Comparison of ENCODE assay signal across 8 cellular contexts in the genomic region with DNA sequence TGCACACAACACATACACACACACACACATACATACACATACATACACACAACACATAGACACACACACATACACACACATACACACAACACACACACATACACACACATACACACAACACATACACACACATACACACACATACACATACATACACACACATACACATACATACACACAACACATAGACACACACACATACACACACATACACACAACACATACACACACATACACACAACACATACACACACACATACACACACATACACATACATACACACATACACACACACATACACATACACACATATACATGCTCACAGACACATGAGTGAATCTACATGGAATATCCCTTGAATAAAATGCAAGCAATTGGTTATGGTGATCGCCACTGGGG.
A peak's percentile ranks its signal among the peaks of the same experiment; 100 is the strongest.
DNase-seq lines count a peak whose midpoint lies in the region; ATAC-seq, FAIRE-seq and TF ChIP-seq lines count a peak whose summit lies in the region.
"Not testable (repeated sequence)": the region's sequence is repeated elsewhere in the genome, so short reads cannot be mapped to it uniquely, and the experiment has no call there.

No MANE protein-coding gene starts in this region.

- not testable (repeated sequence) for H3K4me2 ChIP-seq in IMR-90 (ENCODE audit: low read depth, low read length); GM12878 (ENCODE audit: control insufficient read depth, insufficient read depth); H1 (ENCODE audit: insufficient read depth in 1 of 2, low read depth in 2 of 2, low read length in 2 of 2); HepG2 (ENCODE audit: low read depth, low read length)

- not testable (repeated sequence) for H3K14ac ChIP-seq in IMR-90 (replicated peaks; ENCODE audit: low read depth, low read length); H1 (ENCODE audit: insufficient read length)

- not testable (repeated sequence) for BruUV-seq in IMR-90 (replicated peaks; lab: Mats Ljungman, UMichigan); GM12878 (replicated peaks; lab: Mats Ljungman, UMichigan); HepG2 (replicated peaks; lab: Mats Ljungman, UMichigan)

- not testable (repeated sequence) for H3K36me3 ChIP-seq in HEK293 (ENCODE audit: control insufficient read depth in 2 of 2, insufficient read depth in 1 of 2, low read length in 2 of 2); IMR-90 (ENCODE audit: control insufficient read depth, insufficient read depth, low read length); GM12878 (ENCODE audit: control insufficient read depth in 2 of 2, insufficient read depth in 2 of 2, low read length in 1 of 2); H1 (ENCODE audit: control insufficient read depth in 2 of 4, insufficient read depth in 4 of 4, low read length in 3 of 4); HepG2 (replicated peaks in 1 of 2; ENCODE audit: control insufficient read depth in 1 of 2, insufficient read depth in 2 of 2, low read length in 2 of 2)

- not testable (repeated sequence) for H3K27me3 ChIP-seq in IMR-90 (ENCODE audit: control insufficient read depth, insufficient read depth, low read length); GM12878 (replicated peaks in 1 of 2; ENCODE audit: control insufficient read depth in 2 of 2, insufficient read depth in 2 of 2, low read length in 1 of 2); H1 (replicated peaks in 1 of 4; ENCODE audit: control insufficient read depth in 3 of 4, extremely low read depth in 1 of 4, insufficient read depth in 3 of 4, low read length in 3 of 4); HepG2 (ENCODE audit: control insufficient read depth in 1 of 2, insufficient read depth in 2 of 2, low read length in 2 of 2)

- H3K79me1 ChIP-seq in IMR-90 (ENCODE audit: low read depth in 1 of 2, low read length in 2 of 2); H1 (ENCODE audit: low read depth, low read length): not testable (repeated sequence)

- no CpG with 5 or more reads among the region's 1 CpG for WGBS in IMR-90 (ENCODE audit: extremely low coverage in 2 of 2, insufficient read length in 1 of 2), 2 experiments
- WGBS in GM12878 (ENCODE audit: insufficient coverage, insufficient replicate concordance, low lambda C conversion rate, missing lambda C conversion rate), result 67% methylated on average over 1 of the region's 1 CpG
- WGBS in H1 (ENCODE audit: extremely low coverage in 1 of 2, insufficient coverage in 1 of 2, insufficient read length in 1 of 2, insufficient replicate concordance in 2 of 2, low coverage in 1 of 2, low lambda C conversion rate in 2 of 2, missing lambda C conversion rate in 1 of 2), 2 experiments, result 47% methylated on average over 1 of the region's 1 CpG; no CpG with 5 or more reads in 1 of the 2 experiments
- 0% methylated on average over 1 of the region's 1 CpG for WGBS in HepG2 (ENCODE audit: low lambda C conversion rate)

- H3K9me3 ChIP-seq in HEK293 (ENCODE audit: control insufficient read depth, insufficient read depth, low read depth, low read length); IMR-90 (ENCODE audit: control insufficient read depth, insufficient read depth, low read length); GM12878 (replicated peaks; ENCODE audit: control insufficient read depth, insufficient read depth, low read length); H1 (ENCODE audit: insufficient read depth in 2 of 2, low read depth in 1 of 2, low read length in 1 of 2); HepG2 (ENCODE audit: low read length): not testable (repeated sequence)

- dilution Hi-C loops in IMR-90 (cut with HindIII; ENCODE audit: low sequenced_read_pairs, unreplicated experiment), result not testable (repeated sequence)

- CTCF ChIA-PET in HEK293 (lab: Yijun Ruan, JAX); IMR-90 (lab: Yijun Ruan, JAX); GM12878 (lab: Yijun Ruan, JAX); HepG2 (lab: Yijun Ruan, JAX; ENCODE audit: low intra/inter-chr PET ratio, low total read pairs): not testable (repeated sequence)
- CTCF ChIA-PET in H1 (lab: Charles Lee; ENCODE audit: partially characterized antibody), result interaction anchor here (1.2 to 1.4 kb wide), 2 partner anchors 20 to 26 kb away, joined by 3 read pairs; no protein-coding TSS in a partner anchor

- TF ChIP-seq POLR2A in GM12892 (IDR thresholded peaks at IDR 0.05; ENCODE audit: low read depth, low read length); IMR-90 (IDR thresholded peaks at IDR 0.05; ENCODE audit: low read depth, low read length); GM12878 (IDR thresholded peaks at IDR 0.05; ENCODE audit: low read depth, low read length); H1 (IDR thresholded peaks at IDR 0.05; ENCODE audit: control extremely low read depth in 1 of 2, low read depth in 2 of 2, low read length in 2 of 2); HepG2 (IDR thresholded peaks at IDR 0.05; ENCODE audit: insufficient read depth in 1 of 2, low read depth in 2 of 2, low read length in 2 of 2): not testable (repeated sequence)

- H3K9me1 ChIP-seq in IMR-90 (ENCODE audit: insufficient read depth, low read length), result not testable (repeated sequence)

- POLR2A ChIA-PET in HEK293 (lab: Yijun Ruan, JAX); IMR-90 (lab: Charles Lee; ENCODE audit: unreplicated experiment); GM12878 (lab: Charles Lee); H1 (lab: Charles Lee; ENCODE audit: partially characterized antibody); HepG2 (lab: Yijun Ruan, JAX): not testable (repeated sequence)

- not testable (repeated sequence) for H3K23me2 ChIP-seq in H1 (ENCODE audit: low read depth, low read length)

- peak overlapping the region; percentile 82 for H2BK5ac ChIP-seq in IMR-90 (ENCODE audit: low read depth, low read length, poor library complexity, severe bottlenecking)
- H2BK5ac ChIP-seq in H1 (ENCODE audit: low read depth, low read length), result not testable (repeated sequence)

- in situ Hi-C loops in IMR-90 (cut with MboI; ENCODE audit: low sequenced_read_pairs); GM12878 (cut with MboI); HepG2 (cut with HindIII; ENCODE audit: extremely low pct_ligation_motif_present, low pct_unique_long_range_greater_than_20kb): not testable (repeated sequence)

- H2BK12ac ChIP-seq in H1 (ENCODE audit: low read depth, low read length), result not testable (repeated sequence)

- H4K5ac ChIP-seq in IMR-90 (ENCODE audit: low read depth, low read length); H1 (ENCODE audit: insufficient read length, low read depth, low read length): not testable (repeated sequence)

- H3K56ac ChIP-seq in IMR-90 (ENCODE audit: extremely low read depth, insufficient read depth, low read length), result not testable (repeated sequence)
- peak overlapping the region; percentile 98 for H3K56ac ChIP-seq in H1 (replicated peaks; ENCODE audit: insufficient read length, low read depth, low read length)

- not testable (repeated sequence) for H4K8ac ChIP-seq in IMR-90 (ENCODE audit: low read depth in 2 of 2, low read length in 2 of 2); H1 (ENCODE audit: extremely low read depth, insufficient read depth, low read length)

- H3K27ac ChIP-seq in HEK293 (ENCODE audit: extremely low read depth, low read depth, low read length); IMR-90 (ENCODE audit: insufficient read depth, low read length); GM12878 (ENCODE audit: control insufficient read depth, insufficient read depth); H1 (ENCODE audit: low read depth, low read length); HepG2 (ENCODE audit: extremely low read length, insufficient read depth, low read length): not testable (repeated sequence)

- not testable (repeated sequence) for H4K91ac ChIP-seq in IMR-90 (ENCODE audit: insufficient read depth, low read depth, low read length); H1 (replicated peaks; ENCODE audit: insufficient read length, low read length)

- DNase-seq in D721Med (ENCODE audit: insufficient read length, low spot score); GM12892 (ENCODE audit: insufficient read length); IMR-90; GM12878 (ENCODE audit: low read depth, low spot score); H1 (ENCODE audit: low read depth in 1 of 2, low spot score in 2 of 2); HepG2 (ENCODE audit: low spot score); urothelium cell line (ENCODE audit: low spot score): not testable (repeated sequence)

- H2AK9ac ChIP-seq in IMR-90 (replicated peaks; ENCODE audit: low read depth, low read length, poor library complexity), result not testable (repeated sequence)

- not testable (repeated sequence) for H2BK20ac ChIP-seq in IMR-90 (ENCODE audit: low read depth, low read length); H1 (ENCODE audit: low read length)

- not testable (repeated sequence) for H3K79me2 ChIP-seq in GM12878 (ENCODE audit: control insufficient read depth, insufficient read depth, low read length); H1 (ENCODE audit: control insufficient read depth in 1 of 2, insufficient read depth in 2 of 2, low read length in 2 of 2); HepG2 (ENCODE audit: insufficient read depth, low read length)

- H4K20me1 ChIP-seq in IMR-90 (ENCODE audit: insufficient read depth, low read length); GM12878 (ENCODE audit: control insufficient read depth, insufficient read depth); H1 (replicated peaks in 1 of 2; ENCODE audit: control insufficient read depth in 1 of 2, insufficient read depth in 2 of 2, low read length in 2 of 2); HepG2 (ENCODE audit: insufficient read depth, low read length): not testable (repeated sequence)

- H3K4me1 ChIP-seq in HEK293 (ENCODE audit: control insufficient read depth, insufficient read depth, low read length); IMR-90 (ENCODE audit: control insufficient read depth, insufficient read depth, low read length); GM12878 (ENCODE audit: control insufficient read depth, insufficient read depth, low read length); H1 (replicated peaks in 1 of 4; ENCODE audit: control insufficient read depth in 3 of 4, insufficient read depth in 4 of 4, low read length in 3 of 4): not testable (repeated sequence)
- peaks cover 14% of the 10 kb centered on the region for H3K4me1 ChIP-seq in HepG2 (ENCODE audit: insufficient read depth, low read length)

- H3K23ac ChIP-seq in IMR-90 (ENCODE audit: low read depth, low read length); H1 (ENCODE audit: insufficient read length): not testable (repeated sequence)

- not testable (repeated sequence) for TF ChIP-seq RAD21 in IMR-90 (IDR thresholded peaks at IDR 0.05; ENCODE audit: low read length); GM12878 (IDR thresholded peaks at IDR 0.05; ENCODE audit: insufficient read depth, low read depth, low read length); H1 (IDR thresholded peaks at IDR 0.05 in 1 of 2, conservative IDR thresholded peaks at IDR 0.05 in 1 of 2; ENCODE audit: low read depth in 2 of 2, low read length in 2 of 2); HepG2 (CRISPR knock-in tag; IDR thresholded peaks at IDR 0.05)

- RAD21 ChIA-PET in GM12878 (lab: Charles Lee; ENCODE audit: unreplicated experiment), result not testable (repeated sequence)

- H2AK5ac ChIP-seq in IMR-90 (ENCODE audit: low read depth, low read length); H1 (ENCODE audit: low read depth, low read length): not testable (repeated sequence)

- H2BK120ac ChIP-seq in IMR-90 (ENCODE audit: low read depth, low read length); H1 (replicated peaks; ENCODE audit: low read depth, low read length): not testable (repeated sequence)

- not testable (repeated sequence) for H3K4ac ChIP-seq in IMR-90 (ENCODE audit: low read depth, low read length); H1 (replicated peaks; ENCODE audit: insufficient read length, low read depth, low read length)

- TF ChIP-seq CTCF in D721Med (IDR thresholded peaks at IDR 0.05; ENCODE audit: insufficient read depth, missing control alignments); HEK293 (tag by site-specific recombination; IDR thresholded peaks at IDR 0.05); IMR-90 (conservative IDR thresholded peaks at IDR 0.05; ENCODE audit: low read depth, low read length); GM12878 (IDR thresholded peaks at IDR 0.05 in 2 of 3, conservative IDR thresholded peaks at IDR 0.05 in 1 of 3; ENCODE audit: control insufficient read depth in 2 of 3, extremely low read depth in 1 of 3, insufficient read depth in 1 of 3, low read depth in 3 of 3, low read length in 3 of 3); H1 (IDR thresholded peaks at IDR 0.05; ENCODE audit: control extremely low read depth in 1 of 3, insufficient read depth in 1 of 3, low read depth in 1 of 3, low read length in 3 of 3); HepG2 (CRISPR knock-in tag; IDR thresholded peaks at IDR 0.05): not testable (repeated sequence)

- FAIRE-seq in D721Med (lab: Jason Lieb, UNC), result peak; percentile 70
- FAIRE-seq in GM12892 (lab: Jason Lieb, UNC), result peak; percentile 56
- FAIRE-seq in GM12878 (lab: Jason Lieb, UNC); H1 (lab: Jason Lieb, UNC): not testable (repeated sequence)
- FAIRE-seq in HepG2 (lab: Jason Lieb, UNC), result peak; percentile 39
- FAIRE-seq in urothelium cell line (lab: Jason Lieb, UNC), result peak; percentile 99

- intact Hi-C loops in IMR-90 (cut with micrococcal nuclease); GM12878 (cut with micrococcal nuclease; ENCODE audit: unreplicated experiment); HepG2 (cut with micrococcal nuclease; ENCODE audit: unreplicated experiment): not testable (repeated sequence)

- not testable (repeated sequence) for ATAC-seq in IMR-90 (ENCODE audit: low read depth); GM12878; HepG2

- H3K18ac ChIP-seq in IMR-90 (ENCODE audit: low read depth, low read length); H1 (ENCODE audit: extremely low read depth, low read length): not testable (repeated sequence)

- H2BK15ac ChIP-seq in IMR-90 (ENCODE audit: low read depth, low read length); H1 (ENCODE audit: low read length): not testable (repeated sequence)

- not testable (repeated sequence) for H2AFZ ChIP-seq in IMR-90 (replicated peaks; ENCODE audit: low read length, poor library complexity); GM12878 (ENCODE audit: control insufficient read depth, low read depth, low read length); H1 (ENCODE audit: low read length); HepG2 (ENCODE audit: low read length)

- not testable (repeated sequence) for H3K4me3 ChIP-seq in HEK293 (ENCODE audit: low read depth, low read length); IMR-90 (ENCODE audit: insufficient read depth, low read depth, low read length); GM12878; H1 (ENCODE audit: extremely low read depth in 1 of 4, insufficient read depth in 2 of 4, low read depth in 3 of 4, low read length in 4 of 4); HepG2 (replicated peaks in 1 of 3; ENCODE audit: insufficient read depth in 1 of 3, low read depth in 2 of 3, low read length in 3 of 3)

- SMC1A ChIA-PET in GM12878 (lab: Charles Lee; ENCODE audit: uncharacterized antibody, unreplicated experiment), result interaction anchor here (1.2 kb wide), 1 partner anchor 10 kb away, joined by 3 read pairs; no protein-coding TSS in a partner anchor

- not testable (repeated sequence) for TF ChIP-seq EP300 in GM12878 (IDR thresholded peaks at IDR 0.05; ENCODE audit: borderline replicate concordance in 1 of 2, control insufficient read depth in 1 of 2, low read depth in 2 of 2, low read length in 2 of 2); H1 (IDR thresholded peaks at IDR 0.05; ENCODE audit: borderline replicate concordance in 1 of 2, low read depth in 2 of 2, low read length in 2 of 2); HepG2 (IDR thresholded peaks at IDR 0.05; ENCODE audit: low read depth in 2 of 2, low read length in 2 of 2); HepG2 (CRISPR knock-in tag; IDR thresholded peaks at IDR 0.05; ENCODE audit: borderline replicate concordance)

- H3K9ac ChIP-seq in IMR-90 (ENCODE audit: low read depth, low read length); GM12878 (ENCODE audit: control insufficient read depth, insufficient read depth, low read length); H1 (replicated peaks in 1 of 4; ENCODE audit: extremely low read depth in 1 of 4, low read depth in 3 of 4, low read length in 3 of 4); HepG2 (ENCODE audit: insufficient read depth, low read depth, low read length): not testable (repeated sequence)
